8 cellular contexts compared by ENCODE assay signal in genomic region chr5:142845402-142845901, GRCh38.
DNase-seq lines count a peak whose midpoint lies in the region; ATAC-seq and TF ChIP-seq lines count a peak whose summit lies in the region.

No MANE protein-coding gene starts in this region.

- H3K4me2 ChIP-seq in H9 (ENCODE audit: insufficient read depth, insufficient read length, low read length) = no peak overlapping the region

- no peak for ATAC-seq in upper lobe of left lung (ENCODE audit: low FRiP score in 2 of 2)
- no peak for ATAC-seq in HG03280 (IDR thresholded peaks at IDR 0.05; ENCODE audit: unreplicated experiment)

- no peak overlapping the region for H2AK5ac ChIP-seq in H9 (ENCODE audit: insufficient read length, low read length)

- H4K5ac ChIP-seq in H9 (ENCODE audit: insufficient read length, low read depth, low read length) = no peak overlapping the region

- peak overlapping the region; percentile 51 to 80 (median 58) for H3K27ac Mint-ChIP-seq in CD4-positive, alpha-beta memory T cell
- peak overlapping the region; percentile 8 to 84 (median 71); a peak in 6 of 7 replicates for H3K27ac Mint-ChIP-seq in H9

- TF ChIP-seq CTCF in H9 (conservative IDR thresholded peaks at IDR 0.05) = no peak
- no peak for TF ChIP-seq CTCF in upper lobe of left lung (IDR thresholded peaks at IDR 0.05)
- TF ChIP-seq CTCF in GM10266 (IDR thresholded peaks at IDR 0.05; ENCODE audit: control insufficient read depth, insufficient read depth, low read depth, missing control alignments) = no peak

- DNase-seq in CD4-positive, alpha-beta memory T cell = no peak
- DNase-seq in H9 (no peak), SJSA1 (ENCODE audit: low read depth in 1 of 2, low spot score in 2 of 2) (peak; percentile 69 to 83), inferior parietal cortex (ENCODE audit: extremely low spot score) (peak; percentile 34), upper lobe of left lung (no peak), GM10266 (ENCODE audit: extremely low spot score) (no peak), SW480 (ENCODE audit: low spot score) (no peak)

- H3K23ac ChIP-seq in H9 (ENCODE audit: insufficient read length, low read depth, low read length) = no peak overlapping the region

- H4K91ac ChIP-seq in H9 (ENCODE audit: insufficient read length, low read depth, low read length) = no peak overlapping the region

- TF ChIP-seq EP300 in upper lobe of left lung (IDR thresholded peaks at IDR 0.05) = no peak

- no peak overlapping the region for H4K8ac ChIP-seq in H9 (replicated peaks; ENCODE audit: insufficient read length, low read depth, low read length)

- peaks cover 15% of the 10 kb centered on the region for H3K4me1 ChIP-seq in CD4-positive, alpha-beta memory T cell (ENCODE audit: insufficient read depth, low read length)
- peaks cover 6% of the 10 kb centered on the region; the same call in 1 of the 2 replicates for H3K4me1 ChIP-seq in H9 (ENCODE audit: insufficient read depth, low read length)
- H3K4me1 ChIP-seq in SJSA1 (replicated peaks) = peaks cover 77% of the 10 kb centered on the region
- H3K4me1 ChIP-seq in upper lobe of left lung = peaks cover 16 to 31% (median 25%) of the 10 kb centered on the region in 4 donors

- no peaks in the 10 kb centered on the region for H3K9me3 ChIP-seq in CD4-positive, alpha-beta memory T cell (ENCODE audit: control insufficient read depth in 1 of 2, low read length in 2 of 2)
- H3K9me3 ChIP-seq in H9 (ENCODE audit: control insufficient read depth, low read depth, low read length) (no peaks in the 10 kb centered on the region), SJSA1 (replicated peaks) (no peaks in the 10 kb centered on the region), upper lobe of left lung (no peaks in the 10 kb centered on the region)

- peak overlapping the region in 4 of 8 donors; percentile 8 to 60 (median 27) for H3K4me3 Mint-ChIP-seq in CD4-positive, alpha-beta memory T cell
- H3K4me3 Mint-ChIP-seq in H9 = no peak overlapping the region; a peak in 1 of 5 replicates

- CTCF ChIA-PET in CD4-positive, alpha-beta memory T cell (lab: Charles Lee; ENCODE audit: partially characterized antibody) = interaction anchor here (0.9 to 1.8 kb wide), 6 partner anchors 8 to 190 kb away, joined by 3 to 5 read pairs (median 4); no protein-coding TSS in a partner anchor

- peaks cover 18 to 44% (median 32%) of the 10 kb centered on the region in 4 donors for H3K4me1 Mint-ChIP-seq in CD4-positive, alpha-beta memory T cell
- H3K4me1 Mint-ChIP-seq in H9 = peaks cover 50 to 58% of the 10 kb centered on the region in 2 experiments

- H2BK120ac ChIP-seq in H9 (ENCODE audit: low read depth, low read length, poor library complexity, severe bottlenecking) = no peak overlapping the region

- no peaks in the 10 kb centered on the region for H3K23me2 ChIP-seq in H9 (ENCODE audit: insufficient read length, low read depth, low read length, poor library complexity, severe bottlenecking)

- H3K4me3 ChIP-seq in CD4-positive, alpha-beta memory T cell (ENCODE audit: low read length in 2 of 2) = no peak overlapping the region
- no peak overlapping the region for H3K4me3 ChIP-seq in SJSA1
- no peak overlapping the region for H3K4me3 ChIP-seq in upper lobe of left lung

- POLR2A ChIA-PET in CD4-positive, alpha-beta memory T cell (lab: Charles Lee; ENCODE audit: partially characterized antibody) = interaction anchor here (0.8 to 1.2 kb wide), 3 partner anchors 22 to 75 kb away, joined by 3 to 5 read pairs (median 3); partner anchors contain the start of gene ARHGAP26

- WGBS in H9 (ENCODE audit: extremely low coverage, insufficient read length, low lambda C conversion rate) = no CpG with 5 or more reads among the region's 4 CpGs
- WGBS in upper lobe of left lung, 2 donors = 20 to 35% methylated on average over 4 of the region's 4 CpGs

- H2BK5ac ChIP-seq in H9 (ENCODE audit: insufficient read length, low read length) = no peak overlapping the region

- no peak overlapping the region for H2BK20ac ChIP-seq in H9 (ENCODE audit: low read depth, low read length, poor library complexity, severe bottlenecking)

- H3T11ph ChIP-seq in H9 (ENCODE audit: low read length) = no peak overlapping the region

- H3K14ac ChIP-seq in H9 (ENCODE audit: insufficient read depth, low read length) = peak overlapping the region; percentile 69

- no peaks in the 10 kb centered on the region for H4K20me1 ChIP-seq in H9 (ENCODE audit: control insufficient read depth, insufficient read depth, insufficient read length)

- H2BK12ac ChIP-seq in H9 (ENCODE audit: insufficient read length, low read depth, low read length) = no peak overlapping the region

- no peaks in the 10 kb centered on the region for H3K9me3 Mint-ChIP-seq in CD4-positive, alpha-beta memory T cell
- H3K9me3 Mint-ChIP-seq in H9 = no peaks in the 10 kb centered on the region; a peak in 1 of 5 replicates

- no peaks in the 10 kb centered on the region for H3K36me3 Mint-ChIP-seq in CD4-positive, alpha-beta memory T cell
- no peaks in the 10 kb centered on the region for H3K36me3 Mint-ChIP-seq in H9 (ENCODE audit: insufficient read depth in 1 of 3, low read depth in 3 of 3)

- no peak for TF ChIP-seq POLR2A in upper lobe of left lung (IDR thresholded peaks at IDR 0.05)

- no peak overlapping the region for H3K9ac ChIP-seq in H9 (ENCODE audit: extremely low read depth, insufficient read length, low read length)

- no peaks in the 10 kb centered on the region for H3K36me3 ChIP-seq in CD4-positive, alpha-beta memory T cell (ENCODE audit: insufficient read depth, low read length)
- H3K36me3 ChIP-seq in SJSA1 (no peaks in the 10 kb centered on the region), upper lobe of left lung (no peaks in the 10 kb centered on the region)

- H3K79me2 ChIP-seq in H9 (ENCODE audit: insufficient read depth, low read length) = no peaks in the 10 kb centered on the region

- H3K4ac ChIP-seq in H9 (ENCODE audit: low read depth, low read length) = no peak overlapping the region

- H2BK15ac ChIP-seq in H9 (ENCODE audit: low read depth, low read length) = no peak overlapping the region; the same call in 1 of the 2 replicates

- H3K79me1 ChIP-seq in H9 (ENCODE audit: insufficient read depth, low read depth, low read length, poor library complexity, severe bottlenecking) = no peaks in the 10 kb centered on the region

- no peaks in the 10 kb centered on the region for H3K27me3 ChIP-seq in CD4-positive, alpha-beta memory T cell (ENCODE audit: insufficient read depth, low read length)
- H3K27me3 ChIP-seq in H9 (ENCODE audit: insufficient read depth, low read length) (no peaks in the 10 kb centered on the region), SJSA1 (replicated peaks) (no peaks in the 10 kb centered on the region), upper lobe of left lung (no peaks in the 10 kb centered on the region)

- H3K27ac ChIP-seq in CD4-positive, alpha-beta memory T cell (ENCODE audit: low read depth, low read length) = no peak overlapping the region
- no peak overlapping the region for H3K27ac ChIP-seq in H9 (ENCODE audit: insufficient read length, low read depth, low read length)
- H3K27ac ChIP-seq in SJSA1 = peak overlapping the region; percentile 78
- peak overlapping the region in 3 of 4 donors; percentile 50 to 60 (median 58) for H3K27ac ChIP-seq in upper lobe of left lung

- no peak overlapping the region for H2AFZ ChIP-seq in H9 (ENCODE audit: low read length)

- intact Hi-C loops in CD4-positive, alpha-beta memory T cell (cut with micrococcal nuclease) = no loop called here

- no peaks in the 10 kb centered on the region for H3K27me3 Mint-ChIP-seq in CD4-positive, alpha-beta memory T cell
- no peaks in the 10 kb centered on the region for H3K27me3 Mint-ChIP-seq in H9 (ENCODE audit: low read depth)

- no peak overlapping the region for H3K56ac ChIP-seq in H9 (ENCODE audit: insufficient read length, low read depth, low read length)

- no peak overlapping the region for H3K18ac ChIP-seq in H9 (ENCODE audit: insufficient read length, low read depth, low read length)

Comparison
In these comparisons a context has a peak if more than half of its experiments do, and no peak if none do; other contexts are left out.
1. DNase-seq: peak in SJSA1 (2 of 2) and inferior parietal cortex (single experiment); none in CD4-positive, alpha-beta memory T cell (0 of 5), H9 (single experiment), upper lobe of left lung (0 of 2), GM10266 (single experiment) and SW480 (single experiment).
2. H3K27ac ChIP-seq: peak in SJSA1 (single experiment) and upper lobe of left lung (3 of 4); none in CD4-positive, alpha-beta memory T cell (single experiment) and H9 (single experiment).